In the genomic region with DNA sequence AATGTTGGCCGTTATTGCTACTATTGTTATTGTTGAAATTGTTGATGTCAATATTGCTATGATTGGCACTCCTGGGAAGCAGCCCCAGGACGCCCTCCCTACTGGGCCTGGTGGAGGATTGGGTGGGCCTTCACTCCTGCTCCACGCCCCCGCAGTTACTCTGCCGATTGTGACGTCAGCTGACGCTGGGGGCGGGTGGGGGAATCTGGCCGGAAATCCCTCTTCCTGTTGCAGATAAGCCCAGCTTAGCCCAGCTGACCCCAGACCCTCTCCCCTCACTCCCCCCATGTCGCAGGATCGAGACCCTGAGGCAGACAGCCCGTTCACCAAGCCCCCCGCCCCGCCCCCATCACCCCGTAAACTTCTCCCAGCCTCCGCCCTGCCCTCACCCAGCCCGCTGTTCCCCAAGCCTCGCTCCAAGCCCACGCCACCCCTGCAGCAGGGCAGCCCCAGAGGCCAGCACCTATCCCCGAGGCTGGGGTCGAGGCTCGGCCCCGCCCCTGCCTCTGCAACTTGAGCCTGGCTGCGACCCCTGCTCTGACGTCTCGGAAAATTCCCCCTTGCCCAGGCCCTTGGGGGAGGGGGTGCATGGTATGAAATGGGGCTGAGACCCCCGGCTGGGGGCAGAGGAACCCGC, we compare ENCODE assay signal across 8 cellular contexts. TPM values are rescaled to one million over a fixed set of nuclear protein-coding genes. Genes with fewer than 3 reads are reported as not detected.
DNase-seq lines count a peak whose midpoint lies in the region; ATAC-seq and TF ChIP-seq lines count a peak whose summit lies in the region.

A gene with protein sequence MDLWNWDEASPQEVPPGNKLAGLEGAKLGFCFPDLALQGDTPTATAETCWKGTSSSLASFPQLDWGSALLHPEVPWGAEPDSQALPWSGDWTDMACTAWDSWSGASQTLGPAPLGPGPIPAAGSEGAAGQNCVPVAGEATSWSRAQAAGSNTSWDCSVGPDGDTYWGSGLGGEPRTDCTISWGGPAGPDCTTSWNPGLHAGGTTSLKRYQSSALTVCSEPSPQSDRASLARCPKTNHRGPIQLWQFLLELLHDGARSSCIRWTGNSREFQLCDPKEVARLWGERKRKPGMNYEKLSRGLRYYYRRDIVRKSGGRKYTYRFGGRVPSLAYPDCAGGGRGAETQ (plus strand): TSS at position 231 of the 637 bp plus-strand sequence. CDS start 716 bp downstream, outside the sequence.

- peak within 1 kb of the TSS; percentile 84 for H3K9ac ChIP-seq in mesendoderm (ENCODE audit: low read length)

- H3K4me2 ChIP-seq in mesendoderm (ENCODE audit: low read length): peak within 1 kb of the TSS; percentile 2

- no peak within 1 kb of the TSS for H4K5ac ChIP-seq in mesendoderm (ENCODE audit: low read length)

- ATAC-seq in GM18498 (IDR thresholded peaks at IDR 0.05; ENCODE audit: unreplicated experiment): no peak
- ATAC-seq in HG03565 (IDR thresholded peaks at IDR 0.05; ENCODE audit: unreplicated experiment): no peak

- H2BK15ac ChIP-seq in mesendoderm (replicated peaks; ENCODE audit: low read depth): no peak within 1 kb of the TSS

- no peaks in the 10 kb centered on the region for H3K27me3 Mint-ChIP-seq in activated naive CD8-positive, alpha-beta T cell

- peak within 1 kb of the TSS; percentile 84 for H3K56ac ChIP-seq in mesendoderm (ENCODE audit: low read length)

- H3K27ac Mint-ChIP-seq in activated naive CD8-positive, alpha-beta T cell: peak within 1 kb of the TSS; percentile 43

- H3K23ac ChIP-seq in mesendoderm (ENCODE audit: low read length): peak within 1 kb of the TSS; percentile 67

- H3K79me1 ChIP-seq in mesendoderm (ENCODE audit: low read length): no peaks in the 10 kb centered on the region

- H3K4me3 ChIP-seq in mesendoderm (ENCODE audit: low read length): no peak within 1 kb of the TSS

- peaks cover 27% of the 10 kb centered on the region for H3K4me1 Mint-ChIP-seq in activated naive CD8-positive, alpha-beta T cell (ENCODE audit: low read depth)

- H3K4me3 Mint-ChIP-seq in activated naive CD8-positive, alpha-beta T cell: peak within 1 kb of the TSS; percentile 68

- peak within 1 kb of the TSS; percentile 85 for H2BK5ac ChIP-seq in mesendoderm (ENCODE audit: low read length)

- H3K27ac ChIP-seq in C4-2B: peak within 1 kb of the TSS; percentile 82
- H3K27ac ChIP-seq in mesendoderm (ENCODE audit: low read depth, low read length): no peak within 1 kb of the TSS

- peak within 1 kb of the TSS; percentile 81 for H2AK5ac ChIP-seq in mesendoderm (ENCODE audit: low read length)

- no CpG with 5 or more reads among the region's 28 CpGs for WGBS in mesendoderm (ENCODE audit: extremely low coverage, insufficient coverage, low lambda C conversion rate)

- peak within 1 kb of the TSS; percentile 12 for H3K18ac ChIP-seq in mesendoderm (ENCODE audit: low read length)

- no peaks in the 10 kb centered on the region for H3K9me3 Mint-ChIP-seq in activated naive CD8-positive, alpha-beta T cell (ENCODE audit: low read depth)

- H3K36me3 Mint-ChIP-seq in activated naive CD8-positive, alpha-beta T cell: no peaks in the 10 kb centered on the region

- no peak within 1 kb of the TSS for H4K8ac ChIP-seq in mesendoderm (ENCODE audit: low read depth, low read length)

- H3K36me3 ChIP-seq in mesendoderm (ENCODE audit: control insufficient read depth, insufficient read depth, low read length): peaks cover 5% of the 10 kb centered on the region

- H3K4ac ChIP-seq in mesendoderm (ENCODE audit: low read depth, low read length): peak within 1 kb of the TSS; percentile 40

- H3K27me3 ChIP-seq in mesendoderm (ENCODE audit: insufficient read depth, low read length, poor library complexity): no peaks in the 10 kb centered on the region

- DNase-seq in NAMALWA (ENCODE audit: low spot score) (peak; percentile 32), mesendoderm (peak; percentile 86), hippocampal formation (lab: John Stamatoyannopoulos, UW) (no peak), NCI-H2171 (lab: John Stamatoyannopoulos, UW) (no peak)

- peaks cover 15% of the 10 kb centered on the region for H3K4me1 ChIP-seq in mesendoderm (ENCODE audit: control insufficient read depth, low read depth, low read length)

- no peak for TF ChIP-seq CTCF in C4-2B (conservative IDR thresholded peaks at IDR 0.05)

- H2BK120ac ChIP-seq in mesendoderm (ENCODE audit: low read depth, low read length): no peak within 1 kb of the TSS

- H3K79me2 ChIP-seq in mesendoderm (ENCODE audit: control insufficient read depth, insufficient read depth, low read length): no peaks in the 10 kb centered on the region

RNA-seq across cellular contexts. Expression of the gene that starts here (rescaled TPM):
- polyA plus RNA-seq in mesendoderm (2013, experiment 1 of 2): 1.1 TPM
- 1.4 TPM for polyA plus RNA-seq in mesendoderm (2013, experiment 2 of 2)

Comparison
In these comparisons a context has a peak if more than half of its experiments do, and no peak if none do; other contexts are left out.
1. DNase-seq: peak in NAMALWA (single experiment) and mesendoderm (single experiment); none in hippocampal formation (0 of 2) and NCI-H2171 (single experiment).